Comparison of ENCODE assay signal across 1 cellular context in genomic region chr1:183842817-183843187, GRCh38.
TF ChIP-seq lines count a peak whose summit lies in the region.

No MANE protein-coding gene starts in this region.

TF ChIP-seq in GM12878, 131 proteins besides CTCF, POLR2A, EP300 and RAD21 (continued from another document):
- TF ChIP-seq, protein P1, sequence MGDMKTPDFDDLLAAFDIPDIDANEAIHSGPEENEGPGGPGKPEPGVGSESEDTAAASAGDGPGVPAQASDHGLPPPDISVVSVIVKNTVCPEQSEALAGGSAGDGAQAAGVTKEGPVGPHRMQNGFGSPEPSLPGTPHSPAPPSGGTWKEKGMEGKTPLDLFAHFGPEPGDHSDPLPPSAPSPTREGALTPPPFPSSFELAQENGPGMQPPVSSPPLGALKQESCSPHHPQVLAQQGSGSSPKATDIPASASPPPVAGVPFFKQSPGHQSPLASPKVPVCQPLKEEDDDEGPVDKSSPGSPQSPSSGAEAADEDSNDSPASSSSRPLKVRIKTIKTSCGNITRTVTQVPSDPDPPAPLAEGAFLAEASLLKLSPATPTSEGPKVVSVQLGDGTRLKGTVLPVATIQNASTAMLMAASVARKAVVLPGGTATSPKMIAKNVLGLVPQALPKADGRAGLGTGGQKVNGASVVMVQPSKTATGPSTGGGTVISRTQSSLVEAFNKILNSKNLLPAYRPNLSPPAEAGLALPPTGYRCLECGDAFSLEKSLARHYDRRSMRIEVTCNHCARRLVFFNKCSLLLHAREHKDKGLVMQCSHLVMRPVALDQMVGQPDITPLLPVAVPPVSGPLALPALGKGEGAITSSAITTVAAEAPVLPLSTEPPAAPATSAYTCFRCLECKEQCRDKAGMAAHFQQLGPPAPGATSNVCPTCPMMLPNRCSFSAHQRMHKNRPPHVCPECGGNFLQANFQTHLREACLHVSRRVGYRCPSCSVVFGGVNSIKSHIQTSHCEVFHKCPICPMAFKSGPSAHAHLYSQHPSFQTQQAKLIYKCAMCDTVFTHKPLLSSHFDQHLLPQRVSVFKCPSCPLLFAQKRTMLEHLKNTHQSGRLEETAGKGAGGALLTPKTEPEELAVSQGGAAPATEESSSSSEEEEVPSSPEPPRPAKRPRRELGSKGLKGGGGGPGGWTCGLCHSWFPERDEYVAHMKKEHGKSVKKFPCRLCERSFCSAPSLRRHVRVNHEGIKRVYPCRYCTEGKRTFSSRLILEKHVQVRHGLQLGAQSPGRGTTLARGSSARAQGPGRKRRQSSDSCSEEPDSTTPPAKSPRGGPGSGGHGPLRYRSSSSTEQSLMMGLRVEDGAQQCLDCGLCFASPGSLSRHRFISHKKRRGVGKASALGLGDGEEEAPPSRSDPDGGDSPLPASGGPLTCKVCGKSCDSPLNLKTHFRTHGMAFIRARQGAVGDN (IDR thresholded peaks at IDR 0.05), result peak; percentile 0; the same call in 1 of the 2 replicates
- TF ChIP-seq FOS (IDR thresholded peaks at IDR 0.05; ENCODE audit: borderline replicate concordance, extremely low read depth, insufficient read length), result no peak
- TF ChIP-seq POU2F2 (IDR thresholded peaks at IDR 0.05; ENCODE audit: borderline replicate concordance, low read depth, low read length), result no peak
- TF ChIP-seq DPF2 (IDR thresholded peaks at IDR 0.05), result peak; percentile 3; the same call in 1 of the 2 replicates
- TF ChIP-seq NFYA (IDR thresholded peaks at IDR 0.05; ENCODE audit: borderline replicate concordance, low read depth, low read length), result no peak
- TF ChIP-seq POLR2AphosphoS2 (IDR thresholded peaks at IDR 0.05; ENCODE audit: low read depth, low read length), result no peak
- TF ChIP-seq CREB1 (IDR thresholded peaks at IDR 0.05; ENCODE audit: low read depth), result no peak
- peak; percentile 68 for TF ChIP-seq NFIC (IDR thresholded peaks at IDR 0.05; ENCODE audit: low read depth, low read length)
- peak; percentile 23 for TF ChIP-seq SKIL (IDR thresholded peaks at IDR 0.05; ENCODE audit: low read depth, poor library complexity, severe bottlenecking)
- no peak for TF ChIP-seq ELK1 (IDR thresholded peaks at IDR 0.05; ENCODE audit: low read depth, low read length)
- no peak for TF ChIP-seq ZNF592 (IDR thresholded peaks at IDR 0.05)
- TF ChIP-seq TARDBP (IDR thresholded peaks at IDR 0.05; ENCODE audit: borderline replicate concordance), result 0 out of 2 replicates have a peak, but pooled peaks have one; percentile 2
- TF ChIP-seq, protein P2, sequence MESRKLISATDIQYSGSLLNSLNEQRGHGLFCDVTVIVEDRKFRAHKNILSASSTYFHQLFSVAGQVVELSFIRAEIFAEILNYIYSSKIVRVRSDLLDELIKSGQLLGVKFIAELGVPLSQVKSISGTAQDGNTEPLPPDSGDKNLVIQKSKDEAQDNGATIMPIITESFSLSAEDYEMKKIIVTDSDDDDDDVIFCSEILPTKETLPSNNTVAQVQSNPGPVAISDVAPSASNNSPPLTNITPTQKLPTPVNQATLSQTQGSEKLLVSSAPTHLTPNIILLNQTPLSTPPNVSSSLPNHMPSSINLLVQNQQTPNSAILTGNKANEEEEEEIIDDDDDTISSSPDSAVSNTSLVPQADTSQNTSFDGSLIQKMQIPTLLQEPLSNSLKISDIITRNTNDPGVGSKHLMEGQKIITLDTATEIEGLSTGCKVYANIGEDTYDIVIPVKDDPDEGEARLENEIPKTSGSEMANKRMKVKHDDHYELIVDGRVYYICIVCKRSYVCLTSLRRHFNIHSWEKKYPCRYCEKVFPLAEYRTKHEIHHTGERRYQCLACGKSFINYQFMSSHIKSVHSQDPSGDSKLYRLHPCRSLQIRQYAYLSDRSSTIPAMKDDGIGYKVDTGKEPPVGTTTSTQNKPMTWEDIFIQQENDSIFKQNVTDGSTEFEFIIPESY (IDR thresholded peaks at IDR 0.05), result no peak
- TF ChIP-seq CEBPB (IDR thresholded peaks at IDR 0.05; ENCODE audit: borderline replicate concordance in 1 of 2, low read depth in 2 of 2, low read length in 2 of 2), result 0 out of 4 replicates have a peak, but pooled peaks of 1 of the 2 experiments have one; percentile 19
